In the genomic region with DNA sequence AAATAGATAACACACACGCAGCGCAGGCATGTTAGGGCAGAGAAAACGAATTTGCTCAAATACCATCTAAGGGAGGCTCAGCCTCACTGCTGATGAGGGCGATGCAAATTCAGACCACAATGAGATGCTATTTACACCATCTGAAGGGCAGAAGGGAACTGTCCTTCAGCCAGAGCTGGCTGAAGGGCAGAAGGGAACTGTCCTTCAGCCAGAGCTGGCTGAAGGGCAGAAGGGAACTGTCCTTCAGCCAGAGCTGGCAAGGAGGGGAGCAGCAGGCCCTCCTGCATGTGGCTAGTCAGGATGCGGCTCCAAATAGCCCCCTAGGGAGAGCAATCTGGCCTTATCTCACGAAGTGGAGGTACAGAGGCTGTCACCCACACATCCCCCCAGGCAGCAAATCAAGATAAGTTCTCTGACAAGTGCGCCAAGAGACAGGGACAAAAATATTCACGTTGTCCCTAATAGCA, we compare ENCODE assay signal across 1 cellular context.
TF ChIP-seq lines count a peak whose summit lies in the region.

No MANE protein-coding gene starts in this region.

TF ChIP-seq in K562, 482 proteins besides CTCF, POLR2A, EP300 and RAD21:
- TF ChIP-seq TEAD4 (IDR thresholded peaks at IDR 0.05; ENCODE audit: low read length) (peak; percentile 44), TEAD4 (CRISPR knock-in tag; IDR thresholded peaks at IDR 0.05; ENCODE audit: borderline replicate concordance) (no peak), SMAD3 (CRISPR knock-in tag; conservative IDR thresholded peaks at IDR 0.05) (no peak), RCOR1 (IDR thresholded peaks at IDR 0.05; ENCODE audit: borderline replicate concordance in 1 of 2, low read depth in 2 of 2, low read length in 2 of 2) (peak in 1 of 2 experiments; percentile 94; a peak in 2 of 4 replicates), KAT8 (IDR thresholded peaks at IDR 0.05; ENCODE audit: low read depth) (no peak), SMARCA4 (IDR thresholded peaks at IDR 0.05) (0 out of 2 replicates have a peak, but pooled peaks have one; percentile 19), AFF1 (IDR thresholded peaks at IDR 0.05; ENCODE audit: low read depth in 1 of 2, partially characterized antibody in 2 of 2) (peak in 1 of 2 experiments; percentile 3), PHF21A (IDR thresholded peaks at IDR 0.05; ENCODE audit: borderline replicate concordance, low read depth) (0 out of 2 replicates have a peak, but pooled peaks have one; percentile 26), SMAD1 (IDR thresholded peaks at IDR 0.05; ENCODE audit: low read depth, low read length, partially characterized antibody) (no peak), ESRRA (IDR thresholded peaks at IDR 0.05; ENCODE audit: borderline replicate concordance, low read depth) (peak; percentile 95), DPF2 (IDR thresholded peaks at IDR 0.05) (peak; percentile 63), RNF2 (IDR thresholded peaks at IDR 0.05) (peak; percentile 51), PKNOX1 (IDR thresholded peaks at IDR 0.05) (peak; percentile 67), ZNF444 (CRISPR knock-in tag; IDR thresholded peaks at IDR 0.05) (no peak), CREM (IDR thresholded peaks at IDR 0.05; ENCODE audit: low read depth) (0 out of 2 replicates have a peak, but pooled peaks have one; percentile 29), ZNF347 (CRISPR knock-in tag; IDR thresholded peaks at IDR 0.05; ENCODE audit: low read depth) (no peak), MEF2A (IDR thresholded peaks at IDR 0.05; ENCODE audit: control insufficient read depth, low read depth, low read length) (no peak), HDAC1 (IDR thresholded peaks at IDR 0.05) (peak in 1 of 2 experiments; percentile 46; a peak in 1 of 4 replicates), ZNF507 (tag; conservative IDR thresholded peaks at IDR 0.05) (no peak), MTA3 (IDR thresholded peaks at IDR 0.05; ENCODE audit: borderline replicate concordance) (0 out of 2 replicates have a peak, but pooled peaks have one; percentile 18), CTBP1 (IDR thresholded peaks at IDR 0.05; ENCODE audit: borderline replicate concordance) (peak; percentile 65; the same call in 1 of the 2 replicates), EGR1 (conservative IDR thresholded peaks at IDR 0.05) (peak; percentile 62), KLF16 (IDR thresholded peaks at IDR 0.05) (0 out of 2 replicates have a peak, but pooled peaks have one; percentile 44), LEF1 (IDR thresholded peaks at IDR 0.05) (0 out of 2 replicates have a peak, but pooled peaks have one; percentile 21), KDM1A (IDR thresholded peaks at IDR 0.05) (peak; percentile 80), SPI1 (IDR thresholded peaks at IDR 0.05; ENCODE audit: borderline replicate concordance, low read depth, low read length) (0 out of 2 replicates have a peak, but pooled peaks have one; percentile 28), RFX5 (IDR thresholded peaks at IDR 0.05; ENCODE audit: low read depth, low read length) (no peak), ZNF354B (CRISPR knock-in tag; IDR thresholded peaks at IDR 0.05) (no peak), NFIC (IDR thresholded peaks at IDR 0.05) (0 out of 2 replicates have a peak, but pooled peaks have one; percentile 16), ARID1B (IDR thresholded peaks at IDR 0.05) (peak; percentile 52), COPS2 (conservative IDR thresholded peaks at IDR 0.05) (no peak), MAZ (CRISPR knock-in tag; conservative IDR thresholded peaks at IDR 0.05 in 1 of 2, IDR thresholded peaks at IDR 0.05 in 1 of 2) (0 out of 4 replicates have a peak, but pooled peaks of 1 of the 2 experiments have one; percentile 29), CBFA2T3 (IDR thresholded peaks at IDR 0.05) (peak; percentile 70), KAT7 (CRISPR knock-in tag; IDR thresholded peaks at IDR 0.05; ENCODE audit: borderline replicate concordance) (no peak), PBX2 (CRISPR knock-in tag; IDR thresholded peaks at IDR 0.05; ENCODE audit: low read depth) (no peak), PBX2 (tag; conservative IDR thresholded peaks at IDR 0.05; ENCODE audit: low read depth) (peak; percentile 32; the same call in 1 of the 2 replicates), CBFA2T2 (conservative IDR thresholded peaks at IDR 0.05) (peak; percentile 35), MEIS2 (IDR thresholded peaks at IDR 0.05; ENCODE audit: partially characterized antibody) (peak; percentile 68), STAT5A (IDR thresholded peaks at IDR 0.05; ENCODE audit: borderline replicate concordance, low read length) (peak; percentile 42; the same call in 1 of the 2 replicates), POLR2AphosphoS5 (IDR thresholded peaks at IDR 0.05; ENCODE audit: control insufficient read depth, insufficient read depth, low read depth, low read length) (peak; percentile 32; the same call in 1 of the 2 replicates)
- TF ChIP-seq, protein P1, sequence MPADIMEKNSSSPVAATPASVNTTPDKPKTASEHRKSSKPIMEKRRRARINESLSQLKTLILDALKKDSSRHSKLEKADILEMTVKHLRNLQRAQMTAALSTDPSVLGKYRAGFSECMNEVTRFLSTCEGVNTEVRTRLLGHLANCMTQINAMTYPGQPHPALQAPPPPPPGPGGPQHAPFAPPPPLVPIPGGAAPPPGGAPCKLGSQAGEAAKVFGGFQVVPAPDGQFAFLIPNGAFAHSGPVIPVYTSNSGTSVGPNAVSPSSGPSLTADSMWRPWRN (IDR thresholded peaks at IDR 0.05; ENCODE audit: low read depth), result 0 out of 2 replicates have a peak, but pooled peaks have one; percentile 14
- TF ChIP-seq, protein P2, sequence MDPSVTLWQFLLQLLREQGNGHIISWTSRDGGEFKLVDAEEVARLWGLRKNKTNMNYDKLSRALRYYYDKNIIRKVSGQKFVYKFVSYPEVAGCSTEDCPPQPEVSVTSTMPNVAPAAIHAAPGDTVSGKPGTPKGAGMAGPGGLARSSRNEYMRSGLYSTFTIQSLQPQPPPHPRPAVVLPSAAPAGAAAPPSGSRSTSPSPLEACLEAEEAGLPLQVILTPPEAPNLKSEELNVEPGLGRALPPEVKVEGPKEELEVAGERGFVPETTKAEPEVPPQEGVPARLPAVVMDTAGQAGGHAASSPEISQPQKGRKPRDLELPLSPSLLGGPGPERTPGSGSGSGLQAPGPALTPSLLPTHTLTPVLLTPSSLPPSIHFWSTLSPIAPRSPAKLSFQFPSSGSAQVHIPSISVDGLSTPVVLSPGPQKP (CRISPR knock-in tag; IDR thresholded peaks at IDR 0.05), result no peak
- TF ChIP-seq, protein P3, sequence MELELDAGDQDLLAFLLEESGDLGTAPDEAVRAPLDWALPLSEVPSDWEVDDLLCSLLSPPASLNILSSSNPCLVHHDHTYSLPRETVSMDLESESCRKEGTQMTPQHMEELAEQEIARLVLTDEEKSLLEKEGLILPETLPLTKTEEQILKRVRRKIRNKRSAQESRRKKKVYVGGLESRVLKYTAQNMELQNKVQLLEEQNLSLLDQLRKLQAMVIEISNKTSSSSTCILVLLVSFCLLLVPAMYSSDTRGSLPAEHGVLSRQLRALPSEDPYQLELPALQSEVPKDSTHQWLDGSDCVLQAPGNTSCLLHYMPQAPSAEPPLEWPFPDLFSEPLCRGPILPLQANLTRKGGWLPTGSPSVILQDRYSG (tag; conservative IDR thresholded peaks at IDR 0.05; ENCODE audit: low read depth), result no peak
- TF ChIP-seq, protein P4, sequence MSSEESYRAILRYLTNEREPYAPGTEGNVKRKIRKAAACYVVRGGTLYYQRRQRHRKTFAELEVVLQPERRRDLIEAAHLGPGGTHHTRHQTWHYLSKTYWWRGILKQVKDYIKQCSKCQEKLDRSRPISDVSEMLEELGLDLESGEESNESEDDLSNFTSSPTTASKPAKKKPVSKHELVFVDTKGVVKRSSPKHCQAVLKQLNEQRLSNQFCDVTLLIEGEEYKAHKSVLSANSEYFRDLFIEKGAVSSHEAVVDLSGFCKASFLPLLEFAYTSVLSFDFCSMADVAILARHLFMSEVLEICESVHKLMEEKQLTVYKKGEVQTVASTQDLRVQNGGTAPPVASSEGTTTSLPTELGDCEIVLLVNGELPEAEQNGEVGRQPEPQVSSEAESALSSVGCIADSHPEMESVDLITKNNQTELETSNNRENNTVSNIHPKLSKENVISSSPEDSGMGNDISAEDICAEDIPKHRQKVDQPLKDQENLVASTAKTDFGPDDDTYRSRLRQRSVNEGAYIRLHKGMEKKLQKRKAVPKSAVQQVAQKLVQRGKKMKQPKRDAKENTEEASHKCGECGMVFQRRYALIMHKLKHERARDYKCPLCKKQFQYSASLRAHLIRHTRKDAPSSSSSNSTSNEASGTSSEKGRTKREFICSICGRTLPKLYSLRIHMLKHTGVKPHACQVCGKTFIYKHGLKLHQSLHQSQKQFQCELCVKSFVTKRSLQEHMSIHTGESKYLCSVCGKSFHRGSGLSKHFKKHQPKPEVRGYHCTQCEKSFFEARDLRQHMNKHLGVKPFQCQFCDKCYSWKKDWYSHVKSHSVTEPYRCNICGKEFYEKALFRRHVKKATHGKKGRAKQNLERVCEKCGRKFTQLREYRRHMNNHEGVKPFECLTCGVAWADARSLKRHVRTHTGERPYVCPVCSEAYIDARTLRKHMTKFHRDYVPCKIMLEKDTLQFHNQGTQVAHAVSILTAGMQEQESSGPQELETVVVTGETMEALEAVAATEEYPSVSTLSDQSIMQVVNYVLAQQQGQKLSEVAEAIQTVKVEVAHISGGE (CRISPR knock-in tag; IDR thresholded peaks at IDR 0.05), result peak in 1 of 3 experiments; percentile 27; a peak in 2 of 6 replicates
